In the genomic region with DNA sequence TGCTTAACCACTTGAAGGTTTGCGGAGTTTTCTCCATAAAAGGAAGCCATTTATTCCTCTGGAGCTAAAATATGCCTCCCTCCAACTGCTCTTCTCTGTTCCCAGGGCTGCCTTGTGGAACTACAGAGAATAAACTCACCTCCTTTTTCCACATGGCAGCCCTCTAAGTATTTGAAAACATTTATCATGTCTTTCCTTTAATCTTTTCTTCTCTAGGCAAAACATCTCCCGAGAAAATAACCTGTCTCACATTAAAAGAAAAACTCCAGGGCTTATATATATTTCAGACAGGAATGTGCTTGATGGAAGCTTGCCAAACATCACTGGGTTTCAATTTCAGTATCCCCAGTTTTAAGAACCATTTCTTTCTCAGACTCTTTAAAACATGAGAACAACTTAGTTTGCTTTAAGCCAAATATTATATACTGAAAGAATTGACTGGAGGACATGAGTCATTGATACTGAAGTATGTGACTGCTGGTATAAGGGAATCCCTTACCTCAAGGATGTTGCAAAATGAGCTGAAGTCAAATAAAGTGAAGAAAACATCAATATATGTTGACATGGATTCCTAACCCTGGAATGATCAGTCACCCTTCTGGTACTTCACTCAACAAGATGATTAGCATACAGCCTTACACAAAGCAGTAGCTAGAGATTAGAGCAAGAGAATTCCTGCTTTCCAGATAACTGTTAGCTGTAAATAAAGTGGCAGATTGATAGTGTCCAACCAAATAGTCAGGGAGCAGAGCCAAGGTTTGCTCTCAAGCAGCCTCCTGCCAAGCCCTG, we compare ENCODE assay signal across 12 cellular contexts.
DNase-seq lines count a peak whose midpoint lies in the region; ATAC-seq and TF ChIP-seq lines count a peak whose summit lies in the region.
"Had no signal": no experiment of that assay in that cellular context is flagged by ENCODE, and none has a peak within 500 bp of the region (broad histone marks: within the 10 kb centered on the region; RNA-seq: fewer than 3 reads in every experiment).

No MANE protein-coding gene starts in this region.

- intact Hi-C loops in CD4-positive, alpha-beta memory T cell (cut with micrococcal nuclease): no loop called here

- H3K27ac ChIP-seq in fibroblast of lung (ENCODE audit: insufficient read depth, low read length): peak overlapping the region; percentile 26
- no peak overlapping the region for H3K27ac ChIP-seq in CD4-positive, alpha-beta memory T cell (ENCODE audit: low read depth, low read length)
- H3K27ac ChIP-seq: WERI-Rb-1 had no signal

- TF ChIP-seq CTCF in fibroblast of lung (conservative IDR thresholded peaks at IDR 0.05 in 1 of 2, IDR thresholded peaks at IDR 0.05 in 1 of 2; ENCODE audit: low read depth in 1 of 2, low read length in 2 of 2) (no peak), osteocyte (IDR thresholded peaks at IDR 0.05) (no peak)

- H3K4me1 Mint-ChIP-seq in osteocyte (ENCODE audit: unreplicated experiment): peaks cover 34% of the 10 kb centered on the region
- H3K4me1 Mint-ChIP-seq in CD4-positive, alpha-beta memory T cell: no peaks in the 10 kb centered on the region

- H3K4me2 ChIP-seq in fibroblast of lung (ENCODE audit: extremely low read depth, insufficient read depth, low read length): no peak overlapping the region

- POLR2A ChIA-PET in CD4-positive, alpha-beta memory T cell (lab: Charles Lee; ENCODE audit: partially characterized antibody): no interaction called here

- H3K36me3 ChIP-seq in fibroblast of lung (ENCODE audit: control insufficient read depth, insufficient read depth, low read length): no peaks in the 10 kb centered on the region
- no peaks in the 10 kb centered on the region for H3K36me3 ChIP-seq in CD4-positive, alpha-beta memory T cell (ENCODE audit: insufficient read depth, low read length)
- H3K36me3 ChIP-seq: WERI-Rb-1 had no signal

- no peaks in the 10 kb centered on the region for H3K27me3 ChIP-seq in fibroblast of lung (ENCODE audit: control insufficient read depth, insufficient read depth, low read length)
- H3K27me3 ChIP-seq in CD4-positive, alpha-beta memory T cell (ENCODE audit: insufficient read depth, low read length): no peaks in the 10 kb centered on the region

- no peak for ATAC-seq in HG02759 (IDR thresholded peaks at IDR 0.05; ENCODE audit: unreplicated experiment)
- no peak for ATAC-seq in GM19328 (IDR thresholded peaks at IDR 0.05; ENCODE audit: unreplicated experiment)
- ATAC-seq: left lobe of liver had no signal

- peak; percentile 75 for DNase-seq in G401 (ENCODE audit: low spot score)
- peak; percentile 41 for DNase-seq in RPMI7951 (ENCODE audit: low read depth)
- peak; percentile 77 to 90 for DNase-seq in fibroblast of lung (ENCODE audit: low read depth in 2 of 2)
- DNase-seq in osteocyte (ENCODE audit: extremely low spot score, unreplicated experiment): no peak
- DNase-seq in CD4-positive, alpha-beta memory T cell: no peak
- no peak for DNase-seq in NCI-H187 (lab: John Stamatoyannopoulos, UW)
- DNase-seq: NCI-H1436 treated with DMSO at 0.1 percent for 48 hours, WERI-Rb-1 had no signal

- no peaks in the 10 kb centered on the region for H3K9me3 ChIP-seq in fibroblast of lung (ENCODE audit: control insufficient read depth, insufficient read depth, low read depth, low read length)
- H3K9me3 ChIP-seq in CD4-positive, alpha-beta memory T cell (ENCODE audit: control insufficient read depth in 1 of 2, low read length in 2 of 2): no peaks in the 10 kb centered on the region

- in situ Hi-C loops in G401 (cut with HindIII; ENCODE audit: low sequenced_read_pairs): loop anchor here (25.0 kb wide), 1 partner anchor 305 kb away; no protein-coding TSS in a partner anchor

- no peak overlapping the region for H3K4me3 ChIP-seq in fibroblast of lung (replicated peaks in 1 of 4; ENCODE audit: control extremely low read depth in 1 of 4, insufficient read depth in 1 of 4, low read depth in 3 of 4, low read length in 4 of 4)
- H3K4me3 ChIP-seq in CD4-positive, alpha-beta memory T cell (ENCODE audit: low read length in 2 of 2): no peak overlapping the region

- H3K9ac ChIP-seq in fibroblast of lung (ENCODE audit: insufficient read depth, low read length): no peak overlapping the region

- peaks cover 15% of the 10 kb centered on the region for H3K36me3 Mint-ChIP-seq in osteocyte (ENCODE audit: unreplicated experiment)
- H3K36me3 Mint-ChIP-seq in CD4-positive, alpha-beta memory T cell: no peaks in the 10 kb centered on the region

- H3K4me1 ChIP-seq in fibroblast of lung (ENCODE audit: control insufficient read depth, extremely low read depth, insufficient read depth, low read length): peaks cover 6% of the 10 kb centered on the region
- no peaks in the 10 kb centered on the region for H3K4me1 ChIP-seq in CD4-positive, alpha-beta memory T cell (ENCODE audit: insufficient read depth, low read length)

- CTCF ChIA-PET in CD4-positive, alpha-beta memory T cell (lab: Charles Lee; ENCODE audit: partially characterized antibody): interaction anchor here (0.9 to 3.4 kb wide), 5 partner anchors 9 to 428 kb away, joined by 3 to 17 read pairs (median 5); no protein-coding TSS in a partner anchor

- peak overlapping the region; percentile 33 for H3K4me3 Mint-ChIP-seq in osteocyte (ENCODE audit: unreplicated experiment)
- H3K4me3 Mint-ChIP-seq in CD4-positive, alpha-beta memory T cell: no peak overlapping the region
- H3K4me3 Mint-ChIP-seq: activated T-helper 1 cell treated with anti-CD3 and anti-CD28 coated beads, Interleukin-12 subunit alpha, Interleukin-12 subunit beta, Interleukin-2, Interleukin-4 antibody, amounts not matched to agents 30 ng/mL and 10 ng/mL and 1 ng/mL, durations not matched to agents 14 hours and 24 hours and 36 hours had no signal

- H3K27ac Mint-ChIP-seq in osteocyte (ENCODE audit: unreplicated experiment): peak overlapping the region; percentile 82
- no peak overlapping the region for H3K27ac Mint-ChIP-seq in CD4-positive, alpha-beta memory T cell
- H3K27ac Mint-ChIP-seq: activated T-helper 1 cell treated with anti-CD3 and anti-CD28 coated beads, Interleukin-12 subunit alpha, Interleukin-12 subunit beta, Interleukin-2, Interleukin-4 antibody, amounts not matched to agents 30 ng/mL and 10 ng/mL and 1 ng/mL, durations not matched to agents 14 hours and 24 hours and 36 hours had no signal

- no peaks in the 10 kb centered on the region for H3K9me3 Mint-ChIP-seq in osteocyte (ENCODE audit: unreplicated experiment)
- H3K9me3 Mint-ChIP-seq in CD4-positive, alpha-beta memory T cell: peaks cover 0 to 14% (median 3%) of the 10 kb centered on the region in 8 donors

- H3K79me2 ChIP-seq in fibroblast of lung (ENCODE audit: control insufficient read depth, insufficient read depth, low read length): no peaks in the 10 kb centered on the region

- H4K20me1 ChIP-seq in fibroblast of lung (ENCODE audit: control insufficient read depth, extremely low read depth, insufficient read depth, low read length): no peaks in the 10 kb centered on the region

- H3K27me3 Mint-ChIP-seq in osteocyte (ENCODE audit: unreplicated experiment): no peaks in the 10 kb centered on the region
- H3K27me3 Mint-ChIP-seq in CD4-positive, alpha-beta memory T cell: peaks cover 3 to 10% of the 10 kb centered on the region in 2 donors

- no peak overlapping the region for H2AFZ ChIP-seq in fibroblast of lung (ENCODE audit: low read length)

Comparison
In these comparisons a context has a peak if more than half of its experiments do, and no peak if none do; other contexts are left out.
1. DNase-seq: peak in G401 (single experiment), RPMI7951 (single experiment) and fibroblast of lung (2 of 2); none in osteocyte (single experiment), CD4-positive, alpha-beta memory T cell (0 of 5) and NCI-H187 (0 of 2).